In the genomic region with DNA sequence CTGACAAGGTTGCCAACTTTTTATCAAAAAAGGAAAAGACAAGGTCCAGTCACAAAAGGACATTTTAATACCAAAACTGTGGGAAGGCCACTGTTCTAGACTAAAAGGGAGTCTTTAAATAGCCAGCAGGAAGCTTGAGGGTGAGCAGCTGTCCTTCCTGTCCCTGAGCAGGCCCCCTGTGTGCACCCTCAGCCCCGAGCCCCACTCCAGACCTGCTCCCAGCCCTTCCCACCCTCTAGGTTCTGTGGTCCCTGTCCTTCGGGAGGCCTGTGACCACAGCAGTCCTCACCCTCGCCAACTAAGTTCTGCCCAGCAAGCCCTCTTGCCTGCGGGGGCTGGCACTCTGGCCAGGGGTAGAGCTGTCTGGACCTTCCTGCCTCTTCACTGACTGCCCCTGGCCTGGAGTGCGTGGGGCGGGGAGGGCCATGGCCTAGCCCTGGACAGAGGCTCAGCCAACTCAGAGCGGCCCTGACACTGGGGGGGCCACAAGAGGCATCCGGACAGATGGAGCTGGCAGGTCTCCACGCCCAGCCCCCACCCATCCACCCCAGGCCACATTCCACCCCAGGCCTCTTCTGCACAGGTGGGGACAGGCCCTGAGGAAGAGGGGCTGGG, we compare ENCODE assay signal across 9 cellular contexts. TPM values are rescaled to one million over a fixed set of nuclear protein-coding genes. Genes with fewer than 3 reads are reported as not detected.
DNase-seq lines count a peak whose midpoint lies in the region; ATAC-seq and TF ChIP-seq lines count a peak whose summit lies in the region.
"Had no signal": no experiment of that assay in that cellular context is flagged by ENCODE, and none has a peak within 500 bp of the region (broad histone marks: within the 10 kb centered on the region; RNA-seq: fewer than 3 reads in every experiment).

No MANE protein-coding gene starts in this region.

- H3K27me3 ChIP-seq in AG04450 (ENCODE audit: control insufficient read depth, insufficient read depth, low read length) (peaks cover 2% of the 10 kb centered on the region), MM.1S (replicated peaks; ENCODE audit: insufficient read depth, low read length) (no peaks in the 10 kb centered on the region), osteoblast (ENCODE audit: insufficient read depth, low read length) (no peaks in the 10 kb centered on the region)

- peaks cover 5 to 10% of the 10 kb centered on the region in 2 donors for H3K4me1 Mint-ChIP-seq in effector memory CD8-positive, alpha-beta T cell (ENCODE audit: low read depth in 2 of 2)

- peak overlapping the region; percentile 23 to 73 for H3K27ac Mint-ChIP-seq in effector memory CD8-positive, alpha-beta T cell

- H3K9me3 ChIP-seq in AG04450 (ENCODE audit: control insufficient read depth, insufficient read depth, low read length): peaks cover 3% of the 10 kb centered on the region; the same call in 1 of the 2 replicates
- H3K9me3 ChIP-seq in MM.1S (replicated peaks; ENCODE audit: insufficient read depth, low read length): no peaks in the 10 kb centered on the region
- no peaks in the 10 kb centered on the region for H3K9me3 ChIP-seq in osteoblast (ENCODE audit: low read depth, low read length)

- H3F3A ChIP-seq in MM.1S (ENCODE audit: insufficient read depth, low read length): peaks cover 9% of the 10 kb centered on the region

- H3K27me3 Mint-ChIP-seq in effector memory CD8-positive, alpha-beta T cell: peaks cover 13 to 24% of the 10 kb centered on the region in 2 donors

- DNase-seq in AG04450 (ENCODE audit: low read depth, low spot score) (no peak), MM.1S (no peak), osteoblast (ENCODE audit: insufficient read length, low spot score, missing footprints) (peak; percentile 93), RPMI8226 (no peak), ACHN (no peak)
- DNase-seq in effector memory CD8-positive, alpha-beta T cell: no peak
- DNase-seq: T-helper 9 cell had no signal

- H3K4me2 ChIP-seq in MM.1S (ENCODE audit: low read depth, low read length): peak overlapping the region; percentile 53
- no peak overlapping the region for H3K4me2 ChIP-seq in osteoblast (ENCODE audit: insufficient read depth, low read length)

- no peak for ATAC-seq in effector memory CD8-positive, alpha-beta T cell (replicated peaks)
- no peak for ATAC-seq in HG03439 (IDR thresholded peaks at IDR 0.05; ENCODE audit: unreplicated experiment)
- no peak for ATAC-seq in GM19452 (IDR thresholded peaks at IDR 0.05; ENCODE audit: unreplicated experiment)

- in situ Hi-C loops in ACHN (cut with HindIII; ENCODE audit: low pct_ligation_motif_present, low pct_unique_long_range_greater_than_20kb, low sequenced_read_pairs): no loop called here

- H2AFZ ChIP-seq in MM.1S (ENCODE audit: low read length) (no peak overlapping the region), osteoblast (ENCODE audit: low read length) (no peak overlapping the region)

- H3K4me1 ChIP-seq in MM.1S (ENCODE audit: low read length) (peaks cover 22% of the 10 kb centered on the region), osteoblast (ENCODE audit: insufficient read depth, low read length) (peaks cover 38% of the 10 kb centered on the region)

- no peaks in the 10 kb centered on the region for H3K9me2 ChIP-seq in MM.1S (replicated peaks; ENCODE audit: insufficient read depth, low read length)

- peak overlapping the region; percentile 17; the same call in 1 of the 2 replicates for H3K9ac ChIP-seq in MM.1S (ENCODE audit: low read length)

- H3K36me3 ChIP-seq in MM.1S (replicated peaks; ENCODE audit: insufficient read depth, low read length) (no peaks in the 10 kb centered on the region), osteoblast (ENCODE audit: insufficient read depth, low read length) (no peaks in the 10 kb centered on the region)

- peaks cover 36% of the 10 kb centered on the region for H3K79me2 ChIP-seq in MM.1S (ENCODE audit: low read length)
- H3K79me2 ChIP-seq in osteoblast (ENCODE audit: insufficient read depth, low read length): peaks cover 29% of the 10 kb centered on the region

- CTCF ChIA-PET in AG04450 (lab: Charles Lee): no interaction called here

- TF ChIP-seq CTCF in AG04450 (IDR thresholded peaks at IDR 0.05; ENCODE audit: low read depth, low read length) (no peak), MM.1S (IDR thresholded peaks at IDR 0.05; ENCODE audit: low read length) (no peak), osteoblast (IDR thresholded peaks at IDR 0.05; ENCODE audit: extremely low read depth, low read depth, low read length) (no peak)

- no peak overlapping the region for H3K4me3 ChIP-seq in AG04450 (ENCODE audit: low read depth, low read length)
- no peak overlapping the region for H3K4me3 ChIP-seq in MM.1S (ENCODE audit: low read length)
- H3K4me3 ChIP-seq in osteoblast (ENCODE audit: insufficient read depth, low read length): no peak overlapping the region

- H3K27ac ChIP-seq in AG04450 (ENCODE audit: low read depth, low read length) (peak overlapping the region; percentile 61), MM.1S (ENCODE audit: low read length) (peak overlapping the region; percentile 55; the same call in 1 of the 2 replicates), osteoblast (ENCODE audit: low read depth, low read length) (peak overlapping the region; percentile 37)

- POLR2A ChIA-PET in AG04450 (lab: Yijun Ruan, JAX): no interaction called here

- H4K20me1 ChIP-seq in MM.1S (ENCODE audit: insufficient read depth, low read length) (no peaks in the 10 kb centered on the region), osteoblast (ENCODE audit: insufficient read depth, low read length) (peaks cover 13% of the 10 kb centered on the region)

- peaks cover 3% of the 10 kb centered on the region for H3K36me3 Mint-ChIP-seq in effector memory CD8-positive, alpha-beta T cell (ENCODE audit: insufficient read depth)

- peak overlapping the region; percentile 58 to 70 for H3K4me3 Mint-ChIP-seq in effector memory CD8-positive, alpha-beta T cell

- no peaks in the 10 kb centered on the region for H3K9me3 Mint-ChIP-seq in effector memory CD8-positive, alpha-beta T cell

RNA-seq across cellular contexts. Expression of a gene that starts 1.6 kb away (rescaled TPM):
- 68.0 and 110 TPM in 2 replicates for polyA plus RNA-seq in AG04450 (2011; rRNA removed)
- 137 and 178 TPM in 2 replicates for polyA minus RNA-seq in AG04450 (2011; rRNA and poly(A)+ RNA removed)
- total RNA-seq in osteoblast: 166 and 209 TPM in 2 replicates

RNA-seq across cellular contexts. Expression of a gene that starts 17.7 kb away (rescaled TPM):
- polyA plus RNA-seq in AG04450 (2011; rRNA removed): 2.4 and 3.8 TPM in 2 replicates
- 0.87 and 2.6 TPM in 2 replicates for polyA minus RNA-seq in AG04450 (2011; rRNA and poly(A)+ RNA removed)
- 5.9 and 6.5 TPM in 2 replicates for total RNA-seq in osteoblast

RNA-seq across cellular contexts. Expression of a gene that starts 34.0 kb away (rescaled TPM):
- 26.6 and 35.0 TPM in 2 replicates for polyA plus RNA-seq in AG04450 (2011; rRNA removed)
- polyA minus RNA-seq in AG04450 (2011; rRNA and poly(A)+ RNA removed): 30.2 and 40.9 TPM in 2 replicates
- total RNA-seq in osteoblast: 51.0 and 61.2 TPM in 2 replicates

RNA-seq across cellular contexts. Expression of a gene that starts 38.9 kb away (rescaled TPM):
- polyA plus RNA-seq in AG04450 (2011; rRNA removed): 6.7 and 9.6 TPM in 2 replicates
- 8.1 and 11.6 TPM in 2 replicates for polyA minus RNA-seq in AG04450 (2011; rRNA and poly(A)+ RNA removed)
- 2.9 and 6.2 TPM in 2 replicates for total RNA-seq in osteoblast

RNA-seq across cellular contexts. Expression of a gene that starts 47.6 kb away (rescaled TPM):
- 26.6 and 33.7 TPM in 2 replicates for polyA plus RNA-seq in AG04450 (2011; rRNA removed)
- polyA minus RNA-seq in AG04450 (2011; rRNA and poly(A)+ RNA removed): 32.0 and 45.4 TPM in 2 replicates
- 24.8 and 34.0 TPM in 2 replicates for total RNA-seq in osteoblast
